22 cellular contexts compared by ENCODE assay signal in the genomic region with DNA sequence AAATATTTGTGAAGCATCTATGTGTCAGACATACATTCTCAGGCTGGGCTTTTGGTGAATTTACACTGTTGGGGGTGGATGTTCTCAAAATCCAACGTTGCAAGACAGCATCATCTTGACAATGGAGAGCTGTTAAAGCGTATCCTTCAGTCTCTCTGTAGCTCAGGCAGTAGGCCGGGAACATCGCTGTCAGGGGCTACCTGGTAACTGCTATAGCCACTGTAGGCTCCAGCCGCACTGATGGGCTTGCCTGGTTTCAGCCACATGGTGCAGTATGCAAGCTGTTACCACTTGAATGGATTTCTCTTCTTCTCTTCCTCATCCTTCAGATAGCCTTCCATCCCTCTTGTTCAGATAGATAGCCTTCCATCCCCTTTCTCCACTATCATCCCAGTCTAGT. TPM values are rescaled to one million over a fixed set of nuclear protein-coding genes. Genes with fewer than 3 reads are reported as not detected.
A peak's percentile ranks its signal among the peaks of the same experiment; 100 is the strongest.
DNase-seq lines count a peak whose midpoint lies in the region; ATAC-seq and TF ChIP-seq lines count a peak whose summit lies in the region.
"Had no signal": no experiment of that assay in that cellular context is flagged by ENCODE, and none has a peak within 500 bp of the region (broad histone marks: within the 10 kb centered on the region; RNA-seq: fewer than 3 reads in every experiment).

No MANE protein-coding gene starts in this region.

- TF ChIP-seq CTCF in PC-3 (conservative IDR thresholded peaks at IDR 0.05; ENCODE audit: low read depth, low read length): no peak
- TF ChIP-seq CTCF in RWPE2 (IDR thresholded peaks at IDR 0.05; ENCODE audit: poor library complexity, severe bottlenecking): no peak
- no peak for TF ChIP-seq CTCF in esophagus muscularis mucosa (IDR thresholded peaks at IDR 0.05)

- H3K4me1 ChIP-seq in PC-3 (ENCODE audit: insufficient read depth, low read length) (peaks cover 5% of the 10 kb centered on the region; the same call in 1 of the 2 replicates), RWPE2 (ENCODE audit: insufficient read depth, poor library complexity, severe bottlenecking) (no peaks in the 10 kb centered on the region), esophagus muscularis mucosa (no peaks in the 10 kb centered on the region), Karpas-422 (ENCODE audit: low read length) (no peaks in the 10 kb centered on the region)
- H3K4me1 ChIP-seq: Caco-2 had no signal

- POLR2A ChIA-PET in PC-3 (lab: Charles Lee; ENCODE audit: unreplicated experiment): no interaction called here

- DNase-seq in DMS53 (lab: John Stamatoyannopoulos, UW) (peak; percentile 24), DMS53 treated with DMSO at 0.1 percent for 48 hours (lab: John Stamatoyannopoulos, UW; ENCODE audit: unreplicated experiment) (no peak), PC-3 (peak; percentile 14), RWPE2 (ENCODE audit: low spot score) (no peak), esophagus muscularis mucosa (ENCODE audit: extremely low spot score) (peak; percentile 57), Karpas-422 (no peak), EL (no peak)
- DNase-seq: AML-193; Caco-2; Calu3; CD4-positive, alpha-beta T cell; CD8-positive, alpha-beta T cell; DMS79 treated with DMSO at 0.1 percent for 48 hours; GDM1 had no signal

- H3K9me3 ChIP-seq in PC-3 (ENCODE audit: low read length) (no peaks in the 10 kb centered on the region), RWPE2 (ENCODE audit: severe bottlenecking) (no peaks in the 10 kb centered on the region), esophagus muscularis mucosa (no peaks in the 10 kb centered on the region), Karpas-422 (ENCODE audit: low read length) (no peaks in the 10 kb centered on the region)
- H3K9me3 ChIP-seq: A549; BLaER1 treated with 17β-estradiol and CSF1 and Interleukin-3, amounts not matched to agents 10 nM and 100 nM; Caco-2 had no signal

- no peak overlapping the region for H3K9ac ChIP-seq in PC-3 (ENCODE audit: low read length)
- no peak overlapping the region for H3K9ac ChIP-seq in Karpas-422 (ENCODE audit: low read length)
- H3K9ac ChIP-seq: BLaER1 treated with 17β-estradiol and CSF1 and Interleukin-3, amounts not matched to agents 10 nM and 100 nM had no signal

- H3K36me3 ChIP-seq in PC-3 (ENCODE audit: low read depth, low read length) (no peaks in the 10 kb centered on the region), RWPE2 (ENCODE audit: low read depth) (no peaks in the 10 kb centered on the region), esophagus muscularis mucosa (no peaks in the 10 kb centered on the region), Karpas-422 (ENCODE audit: insufficient read depth, low read length) (no peaks in the 10 kb centered on the region)
- H3K36me3 ChIP-seq: BLaER1 treated with 17β-estradiol and CSF1 and Interleukin-3, amounts not matched to agents 10 nM and 100 nM had no signal

- intact Hi-C loops in PC-3 (cut with micrococcal nuclease) (no loop called here), esophagus muscularis mucosa (cut with DNase I) (no loop called here)

- H3K4me3 ChIP-seq in PC-3 (ENCODE audit: low read length) (no peak overlapping the region), RWPE2 (ENCODE audit: severe bottlenecking) (no peak overlapping the region), esophagus muscularis mucosa (no peak overlapping the region), Karpas-422 (ENCODE audit: low read length) (no peak overlapping the region)
- H3K4me3 ChIP-seq: A549; BLaER1 treated with 17β-estradiol and CSF1 and Interleukin-3, amounts not matched to agents 10 nM and 100 nM; GM12878 had no signal

- H2AFZ ChIP-seq in PC-3 (ENCODE audit: low read length) (no peak overlapping the region), Karpas-422 (ENCODE audit: low read length) (no peak overlapping the region)

- no peaks in the 10 kb centered on the region for H3F3A ChIP-seq in PC-3 (ENCODE audit: low read length, unreplicated experiment)

- TF ChIP-seq EP300 in esophagus muscularis mucosa (IDR thresholded peaks at IDR 0.05): no peak

- H3K79me2 ChIP-seq in PC-3 (ENCODE audit: low read length): no peaks in the 10 kb centered on the region
- no peaks in the 10 kb centered on the region for H3K79me2 ChIP-seq in Karpas-422 (ENCODE audit: low read length)

- no peaks in the 10 kb centered on the region for H4K20me1 ChIP-seq in PC-3 (ENCODE audit: low read length)
- no peaks in the 10 kb centered on the region for H4K20me1 ChIP-seq in Karpas-422 (ENCODE audit: insufficient read depth, low read depth, low read length)
- H4K20me1 ChIP-seq: BLaER1 treated with 17β-estradiol and CSF1 and Interleukin-3, amounts not matched to agents 10 nM and 100 nM had no signal

- H3K27me3 ChIP-seq in PC-3 (ENCODE audit: low read length): no peaks in the 10 kb centered on the region
- no peaks in the 10 kb centered on the region for H3K27me3 ChIP-seq in RWPE2 (ENCODE audit: insufficient read depth, poor library complexity, severe bottlenecking)
- peaks cover 0 to 26% (median 0%) of the 10 kb centered on the region in 4 donors for H3K27me3 ChIP-seq in esophagus muscularis mucosa
- H3K27me3 ChIP-seq in Karpas-422 (ENCODE audit: low read length): no peaks in the 10 kb centered on the region
- H3K27me3 ChIP-seq: BLaER1 treated with 17β-estradiol and CSF1 and Interleukin-3, amounts not matched to agents 10 nM and 100 nM had no signal

- H3K9me2 ChIP-seq in PC-3 (replicated peaks; ENCODE audit: low read length) (no peaks in the 10 kb centered on the region), Karpas-422 (replicated peaks; ENCODE audit: insufficient read depth, low read length) (no peaks in the 10 kb centered on the region)

- CTCF ChIA-PET in PC-3 (lab: Charles Lee): no interaction called here

- H3K4me2 ChIP-seq in PC-3 (ENCODE audit: low read length) (no peak overlapping the region), Karpas-422 (ENCODE audit: low read depth, low read length, poor library complexity, severe bottlenecking) (no peak overlapping the region)
- H3K4me2 ChIP-seq: A549; BLaER1 treated with 17β-estradiol and CSF1 and Interleukin-3, amounts not matched to agents 10 nM and 100 nM had no signal

- H3K27ac ChIP-seq in PC-3 (ENCODE audit: low read length) (no peak overlapping the region), RWPE2 (ENCODE audit: poor library complexity, severe bottlenecking) (no peak overlapping the region), esophagus muscularis mucosa (replicated peaks in 1 of 4) (no peak overlapping the region), Karpas-422 (ENCODE audit: low read length) (no peak overlapping the region)
- H3K27ac ChIP-seq: 22Rv1; BLaER1 treated with 17β-estradiol and CSF1 and Interleukin-3, amounts not matched to agents 10 nM and 100 nM; C4-2B had no signal

- no peak for TF ChIP-seq POLR2A in esophagus muscularis mucosa (IDR thresholded peaks at IDR 0.05; ENCODE audit: low read depth)

- 88% methylated on average over 5 of the region's 5 CpGs for WGBS in esophagus muscularis mucosa

- BruUV-seq in PC-3 (replicated peaks; lab: Mats Ljungman, UMichigan): no TSS peak

- ATAC-seq in PC-3: no peak
- peak; percentile 12; the same call in 1 of the 3 replicates for ATAC-seq in RWPE2 (ENCODE audit: low read depth)
- ATAC-seq: CD8-positive, alpha-beta T cell; GM12878 had no signal

RNA-seq across cellular contexts. Expression of a gene that starts 51.7 kb away (rescaled TPM):
- not detected in 2 replicates for total RNA-seq in PC-3 (2014; rRNA removed)
- under 1 TPM in 2 of 4 donors, not detected in 2; 0.06 TPM for total RNA-seq in esophagus muscularis mucosa
- total RNA-seq in Karpas-422 (2014; rRNA removed; shearing (Covaris generic); ENCODE audit: low replicate concordance): not detected in 2 replicates
- total RNA-seq: A172; B cell; Caco-2; Calu3; CD4-positive, alpha-beta T cell; CD8-positive, alpha-beta T cell; G401; GM12878 had no signal

Comparison
In these comparisons a context has a peak if more than half of its experiments do, and no peak if none do; other contexts are left out.
1. DNase-seq: peak in DMS53 (single experiment), PC-3 (single experiment) and esophagus muscularis mucosa (single experiment); none in DMS53 treated with DMSO at 0.1 percent for 48 hours (single experiment), RWPE2 (single experiment), Karpas-422 (single experiment) and EL (single experiment).